ENCODE assay signal across 20 cellular contexts in genomic region chr4:33080262-33080661, GRCh38.
"Had no signal": no experiment of that assay in that cellular context is flagged by ENCODE, and none has a peak within 500 bp of the region (broad histone marks: within the 10 kb centered on the region; RNA-seq: fewer than 3 reads in every experiment).

No MANE protein-coding gene starts in this region.

- ATAC-seq: effector memory CD8-positive, alpha-beta T cell; naive thymus-derived CD8-positive, alpha-beta T cell had no signal

- H3K4me1 ChIP-seq: sigmoid colon, tibial nerve, vagina had no signal

- FAIRE-seq: frontal cortex, keratinocyte had no signal

- H3K4me3 ChIP-seq: ovary, sigmoid colon, tibial nerve, vagina had no signal

- DNase-seq: activated CD4-positive, CD25-positive, alpha-beta regulatory T cell treated with anti-CD3 and anti-CD28 coated beads, Interleukin-2, amount 50 U/mL, for 72 hours; activated naive CD8-positive, alpha-beta T cell treated with anti-CD3 and anti-CD28 coated beads for 36 hours; amniotic stem cell; caudate nucleus; effector memory CD8-positive, alpha-beta T cell; mesendoderm; naive thymus-derived CD8-positive, alpha-beta T cell; ovary; sigmoid colon; stimulated activated CD4-positive, alpha-beta T cell treated with anti-CD3 and anti-CD28 coated beads, Interleukin-1b, Interleukin-23, amount 100 ng/mL, for 48 hours; stimulated activated CD8-positive, alpha-beta memory T cell treated with anti-CD3 and anti-CD28 coated beads, Interleukin-4, amount 100 ng/mL, for 48 hours; stimulated activated naive CD4-positive, alpha-beta T cell treated with Interleukin-2 at 50 U/mL for 16 hours; substantia nigra; SW 1271; T-helper 2 cell had no signal

- H3K27me3 ChIP-seq: ovary, sigmoid colon, tibial nerve, vagina had no signal

- H3K27ac ChIP-seq: ovary, sigmoid colon, tibial nerve, vagina, VCaP had no signal

- H3K9me3 ChIP-seq: ovary, sigmoid colon, tibial nerve, vagina had no signal

- H3K36me3 ChIP-seq: ovary, sigmoid colon, tibial nerve, vagina had no signal
